ENCODE assay signal across 8 cellular contexts in genomic region chr20:62860391-62860923, GRCh38. TPM values are rescaled to one million over a fixed set of nuclear protein-coding genes. Genes with fewer than 3 reads are reported as not detected.
DNase-seq lines count a peak whose midpoint lies in the region; ATAC-seq and TF ChIP-seq lines count a peak whose summit lies in the region.

No MANE protein-coding gene starts in this region.

- H3K36me3 Mint-ChIP-seq in activated B cell treated with CpG ODN at 0.5 μM for 24 hours (ENCODE audit: low read depth), result peaks cover 31% of the 10 kb centered on the region

- ATAC-seq in HG02759 (IDR thresholded peaks at IDR 0.05; ENCODE audit: unreplicated experiment), result peak; percentile 10
- no peak for ATAC-seq in activated B cell treated with CpG ODN at 0.5 μM for 24 hours (ENCODE audit: low read depth)
- peak in 1 of 2 donors; percentile 2 for ATAC-seq in left cardiac atrium
- ATAC-seq in HG02970 (IDR thresholded peaks at IDR 0.05; ENCODE audit: low FRiP score, unreplicated experiment), result no peak
- ATAC-seq in GM19452 (IDR thresholded peaks at IDR 0.05; ENCODE audit: unreplicated experiment), result no peak

- peak overlapping the region; percentile 81 for H3K4me3 Mint-ChIP-seq in activated B cell treated with CpG ODN at 0.5 μM for 24 hours

- H3K4me3 ChIP-seq in skeletal muscle cell (ENCODE audit: low read depth, low read length), result peak overlapping the region; percentile 59

- no peaks in the 10 kb centered on the region for H3K27me3 Mint-ChIP-seq in activated B cell treated with CpG ODN at 0.5 μM for 24 hours

- POLR2A ChIA-PET in activated B cell treated with CpG ODN at 0.5 μM for 24 hours (lab: Charles Lee), result interaction anchor here (1.1 to 2.9 kb wide), 5 partner anchors 26 to 237 kb away, joined by 3 to 11 read pairs (median 3); no protein-coding TSS in a partner anchor

- CTCF ChIA-PET in activated B cell treated with CpG ODN at 0.5 μM for 24 hours (lab: Charles Lee), result no interaction called here

- H3K4me1 Mint-ChIP-seq in activated B cell treated with CpG ODN at 0.5 μM for 24 hours, result peaks cover 41% of the 10 kb centered on the region

- H3K9me3 Mint-ChIP-seq in activated B cell treated with CpG ODN at 0.5 μM for 24 hours, result no peaks in the 10 kb centered on the region

- DNase-seq in COLO668 (lab: John Stamatoyannopoulos, UW; ENCODE audit: unreplicated experiment), result peak; percentile 38
- no peak for DNase-seq in activated B cell treated with CpG ODN at 0.5 μM for 24 hours
- DNase-seq in left cardiac atrium, result peak; percentile 29
- no peak for DNase-seq in skeletal muscle cell (ENCODE audit: low read depth)
- no peak for DNase-seq in A172 (ENCODE audit: low spot score)

- intact Hi-C loops in activated B cell treated with CpG ODN at 0.5 μM for 24 hours (cut with micrococcal nuclease), result loop anchor here (2.0 to 5.0 kb wide), 3 partner anchors 28 to 67 kb away; partner anchors contain the start of genes DIDO1 and MRGBP
- intact Hi-C loops in left cardiac atrium (cut with DNase I), result no loop called here

- no peak for TF ChIP-seq CTCF in activated B cell treated with CpG ODN at 0.5 μM for 24 hours (IDR thresholded peaks at IDR 0.05)

- peak overlapping the region; percentile 70 for H3K27ac Mint-ChIP-seq in activated B cell treated with CpG ODN at 0.5 μM for 24 hours

RNA-seq across cellular contexts. Expression of gene TCFL5, which starts 1.2 kb away (rescaled TPM):
- 54.5 and 55.6 TPM in 2 replicates for total RNA-seq in activated B cell treated with CpG ODN at 0.5 μM for 24 hours
- total RNA-seq in left cardiac atrium, result 1 to 10 TPM; 6.4 to 8.4 TPM
- total RNA-seq in A172 (2014; rRNA removed; shearing (Covaris generic)), result 23.7 and 24.1 TPM in 2 replicates

RNA-seq across cellular contexts. Expression of gene COL9A3, which starts 43.6 kb away (rescaled TPM):
- total RNA-seq in activated B cell treated with CpG ODN at 0.5 μM for 24 hours (33.2 and 37.6 TPM in 2 replicates), left cardiac atrium (1 to 10 TPM; 4.0 to 4.7 TPM)
- 1.9 and 2.8 TPM in 2 replicates for total RNA-seq in A172 (2014; rRNA removed; shearing (Covaris generic))

RNA-seq across cellular contexts. Expression of gene OGFR, which starts 55.8 kb away (rescaled TPM):
- total RNA-seq in activated B cell treated with CpG ODN at 0.5 μM for 24 hours (74.6 and 78.9 TPM in 2 replicates), left cardiac atrium (10 to 100 TPM; 23.3 to 23.6 TPM)
- 66.0 and 90.7 TPM in 2 replicates for total RNA-seq in A172 (2014; rRNA removed; shearing (Covaris generic))

Comparison
In these comparisons a context has a peak if more than half of its experiments do, and no peak if none do; other contexts are left out.
1. DNase-seq: peak in COLO668 (single experiment) and left cardiac atrium (single experiment); none in activated B cell treated with CpG ODN at 0.5 μM for 24 hours (single experiment), skeletal muscle cell (single experiment) and A172 (single experiment).